ENCODE assay signal across 2 cellular contexts in the genomic region with DNA sequence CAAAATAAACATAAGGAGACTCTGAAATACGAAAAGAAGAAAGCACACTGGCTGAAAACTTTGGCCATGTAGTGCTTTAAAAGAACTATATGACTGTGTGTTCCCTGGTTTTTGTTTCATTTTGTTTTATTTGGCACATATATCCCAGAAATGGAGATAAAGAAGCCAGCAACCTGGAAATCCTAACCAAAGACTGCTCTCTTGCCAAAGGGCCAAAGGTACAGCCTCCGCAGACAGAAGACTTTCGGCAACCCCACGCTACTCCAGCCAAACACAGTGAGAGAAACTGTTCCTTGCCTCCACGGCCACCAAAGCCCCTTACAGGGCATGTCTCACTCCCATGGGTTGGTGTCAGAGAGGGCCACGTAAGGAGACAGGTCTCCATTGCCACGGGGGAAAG.
TF ChIP-seq lines count a peak whose summit lies in the region.

No MANE protein-coding gene starts in this region.

TF ChIP-seq in HepG2, 621 proteins besides CTCF, POLR2A, EP300 and RAD21 (continued from another document):
- TF ChIP-seq, protein P1, sequence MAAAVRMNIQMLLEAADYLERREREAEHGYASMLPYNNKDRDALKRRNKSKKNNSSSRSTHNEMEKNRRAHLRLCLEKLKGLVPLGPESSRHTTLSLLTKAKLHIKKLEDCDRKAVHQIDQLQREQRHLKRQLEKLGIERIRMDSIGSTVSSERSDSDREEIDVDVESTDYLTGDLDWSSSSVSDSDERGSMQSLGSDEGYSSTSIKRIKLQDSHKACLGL (CRISPR knock-in tag; IDR thresholded peaks at IDR 0.05), result no peak
- TF ChIP-seq SP2 (CRISPR knock-in tag; IDR thresholded peaks at IDR 0.05), result no peak
- TF ChIP-seq ZNF776 (CRISPR knock-in tag; IDR thresholded peaks at IDR 0.05), result no peak
- TF ChIP-seq ZNF670 (CRISPR knock-in tag; IDR thresholded peaks at IDR 0.05; ENCODE audit: borderline replicate concordance), result no peak
- TF ChIP-seq NR2C2 (CRISPR knock-in tag; IDR thresholded peaks at IDR 0.05; ENCODE audit: borderline replicate concordance), result no peak
- TF ChIP-seq, protein P2, sequence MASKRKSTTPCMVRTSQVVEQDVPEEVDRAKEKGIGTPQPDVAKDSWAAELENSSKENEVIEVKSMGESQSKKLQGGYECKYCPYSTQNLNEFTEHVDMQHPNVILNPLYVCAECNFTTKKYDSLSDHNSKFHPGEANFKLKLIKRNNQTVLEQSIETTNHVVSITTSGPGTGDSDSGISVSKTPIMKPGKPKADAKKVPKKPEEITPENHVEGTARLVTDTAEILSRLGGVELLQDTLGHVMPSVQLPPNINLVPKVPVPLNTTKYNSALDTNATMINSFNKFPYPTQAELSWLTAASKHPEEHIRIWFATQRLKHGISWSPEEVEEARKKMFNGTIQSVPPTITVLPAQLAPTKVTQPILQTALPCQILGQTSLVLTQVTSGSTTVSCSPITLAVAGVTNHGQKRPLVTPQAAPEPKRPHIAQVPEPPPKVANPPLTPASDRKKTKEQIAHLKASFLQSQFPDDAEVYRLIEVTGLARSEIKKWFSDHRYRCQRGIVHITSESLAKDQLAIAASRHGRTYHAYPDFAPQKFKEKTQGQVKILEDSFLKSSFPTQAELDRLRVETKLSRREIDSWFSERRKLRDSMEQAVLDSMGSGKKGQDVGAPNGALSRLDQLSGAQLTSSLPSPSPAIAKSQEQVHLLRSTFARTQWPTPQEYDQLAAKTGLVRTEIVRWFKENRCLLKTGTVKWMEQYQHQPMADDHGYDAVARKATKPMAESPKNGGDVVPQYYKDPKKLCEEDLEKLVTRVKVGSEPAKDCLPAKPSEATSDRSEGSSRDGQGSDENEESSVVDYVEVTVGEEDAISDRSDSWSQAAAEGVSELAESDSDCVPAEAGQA (IDR thresholded peaks at IDR 0.05; ENCODE audit: low read depth), result no peak
- TF ChIP-seq, protein P2 (CRISPR knock-in tag; IDR thresholded peaks at IDR 0.05; ENCODE audit: borderline replicate concordance), result no peak

TF ChIP-seq in H1, 55 proteins besides CTCF, POLR2A, EP300 and RAD21 (continued from another document):
- TF ChIP-seq ZNF274 (IDR thresholded peaks at IDR 0.05; ENCODE audit: borderline replicate concordance, extremely low read depth, low read length), result no peak
